Comparison of ENCODE assay signal across 1 cellular context in genomic region chr17:19978206-19978802, GRCh38.
TF ChIP-seq lines count a peak whose summit lies in the region.

No MANE protein-coding gene starts in this region.

TF ChIP-seq in GM12878, 131 proteins besides CTCF, POLR2A, EP300 and RAD21:
- TF ChIP-seq IKZF1 (conservative IDR thresholded peaks at IDR 0.05) (0 out of 2 replicates have a peak, but pooled peaks have one; percentile 4), CBFB (IDR thresholded peaks at IDR 0.05; ENCODE audit: low read depth) (no peak), SMAD1 (IDR thresholded peaks at IDR 0.05; ENCODE audit: low read depth, partially characterized antibody) (no peak), CEBPB (IDR thresholded peaks at IDR 0.05; ENCODE audit: borderline replicate concordance in 1 of 2, low read depth in 2 of 2, low read length in 2 of 2) (no peak), LARP7 (IDR thresholded peaks at IDR 0.05) (0 out of 2 replicates have a peak, but pooled peaks have one; percentile 8), ZBTB40 (IDR thresholded peaks at IDR 0.05; ENCODE audit: borderline replicate concordance) (no peak; the same call in none of the 2 replicates), CREB1 (IDR thresholded peaks at IDR 0.05; ENCODE audit: low read depth) (no peak), BCL3 (IDR thresholded peaks at IDR 0.05; ENCODE audit: borderline replicate concordance, insufficient read depth, low read depth, low read length, poor library complexity, severe bottlenecking) (no peak), EGR1 (IDR thresholded peaks at IDR 0.05; ENCODE audit: borderline replicate concordance in 1 of 2, low read depth in 2 of 2, low read length in 2 of 2) (no peak), USF2 (IDR thresholded peaks at IDR 0.05; ENCODE audit: borderline replicate concordance, low read depth, low read length) (no peak), HDAC2 (IDR thresholded peaks at IDR 0.05) (no peak; the same call in 1 of the 2 replicates), IKZF2 (IDR thresholded peaks at IDR 0.05) (peak; percentile 14 to 33; a peak in 1 of 4 replicates), ZBED1 (IDR thresholded peaks at IDR 0.05; ENCODE audit: borderline replicate concordance) (no peak), REST (IDR thresholded peaks at IDR 0.05; ENCODE audit: low read depth, low read length) (no peak), RCOR1 (conservative IDR thresholded peaks at IDR 0.05; ENCODE audit: low read depth, low read length) (no peak), ASH2L (IDR thresholded peaks at IDR 0.05; ENCODE audit: borderline replicate concordance, low read depth) (no peak), NKRF (conservative IDR thresholded peaks at IDR 0.05) (peak; percentile 52; the same call in 1 of the 2 replicates), ZSCAN29 (IDR thresholded peaks at IDR 0.05) (no peak), ZBTB4 (CRISPR knock-in tag; IDR thresholded peaks at IDR 0.05) (0 out of 2 replicates have a peak, but pooled peaks have one; percentile 1), CHD4 (IDR thresholded peaks at IDR 0.05) (no peak), SMARCA5 (IDR thresholded peaks at IDR 0.05) (0 out of 2 replicates have a peak, but pooled peaks have one; percentile 25), ZNF217 (IDR thresholded peaks at IDR 0.05) (peak; percentile 62; the same call in 1 of the 2 replicates), SREBF2 (IDR thresholded peaks at IDR 0.05; ENCODE audit: low read length) (no peak), PRDM15 (CRISPR knock-in tag; IDR thresholded peaks at IDR 0.05) (no peak), TAF1 (IDR thresholded peaks at IDR 0.05; ENCODE audit: borderline replicate concordance, low read depth, low read length) (0 out of 2 replicates have a peak, but pooled peaks have one; percentile 13), SPI1 (IDR thresholded peaks at IDR 0.05; ENCODE audit: borderline replicate concordance, insufficient read depth, low read depth, low read length) (peak; percentile 85), MEF2B (IDR thresholded peaks at IDR 0.05; ENCODE audit: partially characterized antibody, poor library complexity, severe bottlenecking) (peak; percentile 15), RFX5 (IDR thresholded peaks at IDR 0.05; ENCODE audit: low read depth, low read length) (no peak), NFIC (IDR thresholded peaks at IDR 0.05; ENCODE audit: low read depth, low read length) (0 out of 2 replicates have a peak, but pooled peaks have one; percentile 29), MLLT1 (IDR thresholded peaks at IDR 0.05) (peak; percentile 84), STAT1 (conservative IDR thresholded peaks at IDR 0.05) (no peak), JUND (IDR thresholded peaks at IDR 0.05; ENCODE audit: low read depth, low read length) (no peak)
TF ChIP-seq in GM12878: peak in this region for 12.
